Comparison of ENCODE assay signal across 18 cellular contexts in the genomic region with DNA sequence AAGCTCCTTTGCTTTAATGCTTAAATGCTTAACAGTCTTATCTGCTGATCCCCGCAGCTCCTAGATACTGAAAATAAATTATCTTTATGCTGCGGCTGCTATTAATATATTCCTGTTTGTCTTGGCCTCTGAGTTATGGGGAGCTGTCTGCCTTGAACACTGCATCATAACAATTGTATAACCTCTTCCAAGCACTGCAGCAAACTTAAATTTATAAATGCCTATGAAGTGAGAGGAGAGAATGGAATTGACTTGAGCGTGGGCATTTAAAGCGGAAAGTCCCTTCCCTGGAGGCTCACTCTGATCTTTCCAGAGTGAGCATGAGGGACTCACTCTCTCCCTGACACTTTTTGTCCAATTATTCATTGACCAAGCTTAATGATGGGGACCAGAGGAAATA. TPM values are rescaled to one million over a fixed set of nuclear protein-coding genes. Genes with fewer than 3 reads are reported as not detected.
A peak's percentile ranks its signal among the peaks of the same experiment; 100 is the strongest.
DNase-seq lines count a peak whose midpoint lies in the region; ATAC-seq and TF ChIP-seq lines count a peak whose summit lies in the region.
"Had no signal": no experiment of that assay in that cellular context is flagged by ENCODE, and none has a peak within 500 bp of the region (broad histone marks: within the 10 kb centered on the region; RNA-seq: fewer than 3 reads in every experiment).

No MANE protein-coding gene starts in this region.

- H3K27ac ChIP-seq in sigmoid colon = peak overlapping the region in 3 of 4 donors; percentile 77 to 87 (median 77)

- no peak overlapping the region for H3K4me3 ChIP-seq in sigmoid colon
- H3K4me3 ChIP-seq: GM12878 had no signal

- TF ChIP-seq POLR2A in sigmoid colon (IDR thresholded peaks at IDR 0.05) = no peak

- H3K4me1 ChIP-seq in sigmoid colon = peaks cover 0 to 83% (median 66%) of the 10 kb centered on the region in 4 donors

- no peak for TF ChIP-seq CTCF in sigmoid colon (IDR thresholded peaks at IDR 0.05)

- peak in 2 of 4 donors; percentile 32 to 84 for TF ChIP-seq EP300 in sigmoid colon (IDR thresholded peaks at IDR 0.05)

- no peaks in the 10 kb centered on the region for H3K9me3 ChIP-seq in sigmoid colon

- intact Hi-C loops in sigmoid colon (cut with DNase I) = no loop called here

- H3K36me3 ChIP-seq in sigmoid colon = no peaks in the 10 kb centered on the region

- DNase-seq in AG20443 (ENCODE audit: low spot score) (peak; percentile 28), hepatic stellate cell (ENCODE audit: low spot score) (peak; percentile 25), sigmoid colon (no peak)
- DNase-seq: CD4-positive, alpha-beta memory T cell; DMS53; EL; GOT3; KBM-7; NCI-H1105 treated with DMSO at 0.1 percent for 48 hours; NCI-H1694; Right ventricle myocardium superior had no signal

- H3K27me3 ChIP-seq in sigmoid colon = no peaks in the 10 kb centered on the region

- ATAC-seq in SK-N-SH treated with all-trans-retinoic acid at 6 μM for 48 hours (peak; percentile 63), HG03378 (IDR thresholded peaks at IDR 0.05; ENCODE audit: unreplicated experiment) (no peak), GM21526 (IDR thresholded peaks at IDR 0.05; ENCODE audit: low FRiP score, unreplicated experiment) (no peak), HG02938 (IDR thresholded peaks at IDR 0.05; ENCODE audit: unreplicated experiment) (no peak), HG02981 (IDR thresholded peaks at IDR 0.05; ENCODE audit: unreplicated experiment) (no peak)
- ATAC-seq: GM12878, HCT116 had no signal

- 76 to 89% methylated on average over 4 of the region's 4 CpGs for WGBS in sigmoid colon, 2 donors

TF ChIP-seq in SK-N-SH treated with all-trans-retinoic acid at 6 μM for 48 hours, 23 proteins besides CTCF, POLR2A, EP300 and RAD21:
- no peak for TF ChIP-seq CSRNP3 (CRISPR knock-in tag; IDR thresholded peaks at IDR 0.05)
- TF ChIP-seq ISL1 (CRISPR knock-in tag; IDR thresholded peaks at IDR 0.05) = peak; percentile 61

RNA-seq across cellular contexts. Expression of gene DCP1B, which starts 23.1 kb away (rescaled TPM):
- total RNA-seq in sigmoid colon = 10 to 100 TPM; 24.8 to 47.7 (median 35.5) TPM
- 1 to 10 TPM; 5.5 to 8.5 (median 7.2) TPM for polyA plus RNA-seq in sigmoid colon

RNA-seq across cellular contexts. Expression of gene CACNA1C, which starts 25.4 kb away (rescaled TPM):
- 100 to 1,000 TPM in 2 of 4 donors, 10 to 100 TPM in 2; 62.0 to 213 (median 119) TPM for total RNA-seq in sigmoid colon
- polyA plus RNA-seq in sigmoid colon = 1 to 10 TPM in 1 of 3 donors, under 1 TPM in 2; 0.46 to 7.6 (median 0.60) TPM
